Comparison of ENCODE assay signal across 1 cellular context in genomic region chr16:600781-601180, GRCh38.
TF ChIP-seq lines count a peak whose summit lies in the region.

No MANE protein-coding gene starts in this region.

TF ChIP-seq in IMR-90, 13 proteins besides CTCF, POLR2A, EP300 and RAD21 (continued from another document):
- TF ChIP-seq USF2 (IDR thresholded peaks at IDR 0.05; ENCODE audit: low read depth, low read length) = no peak
- TF ChIP-seq MXI1 (IDR thresholded peaks at IDR 0.05; ENCODE audit: borderline replicate concordance, low read depth, low read length) = no peak
- no peak for TF ChIP-seq NFE2L2 (IDR thresholded peaks at IDR 0.05; ENCODE audit: low read depth, low read length)
- no peak for TF ChIP-seq BHLHE40 (IDR thresholded peaks at IDR 0.05; ENCODE audit: low read depth, low read length)
- no peak for TF ChIP-seq MAZ (IDR thresholded peaks at IDR 0.05; ENCODE audit: borderline replicate concordance, low read depth, low read length)
